ENCODE assay signal across 25 cellular contexts in genomic region chr11:64594159-64594939, GRCh38. TPM values are rescaled to one million over a fixed set of nuclear protein-coding genes. Genes with fewer than 3 reads are reported as not detected.
DNase-seq lines count a peak whose midpoint lies in the region; ATAC-seq and TF ChIP-seq lines count a peak whose summit lies in the region.
"Had no signal": no experiment of that assay in that cellular context is flagged by ENCODE, and none has a peak within 500 bp of the region (broad histone marks: within the 10 kb centered on the region; RNA-seq: fewer than 3 reads in every experiment).

No MANE protein-coding gene starts in this region.

- H3K4me1 Mint-ChIP-seq in activated naive CD4-positive, alpha-beta T cell treated with anti-CD3 and anti-CD28 coated beads for 36 hours (ENCODE audit: low read depth), result no peaks in the 10 kb centered on the region
- H3K4me1 Mint-ChIP-seq in naive thymus-derived CD4-positive, alpha-beta T cell, result no peaks in the 10 kb centered on the region
- H3K4me1 Mint-ChIP-seq: CD4-positive, CD25-positive, alpha-beta regulatory T cell had no signal

- TF ChIP-seq POLR2A in right lobe of liver (IDR thresholded peaks at IDR 0.05), result no peak

- no peaks in the 10 kb centered on the region for H3K36me3 Mint-ChIP-seq in activated naive CD4-positive, alpha-beta T cell treated with anti-CD3 and anti-CD28 coated beads for 36 hours (ENCODE audit: low read depth)
- H3K36me3 Mint-ChIP-seq in naive thymus-derived CD4-positive, alpha-beta T cell, result no peaks in the 10 kb centered on the region
- H3K36me3 Mint-ChIP-seq: CD4-positive, CD25-positive, alpha-beta regulatory T cell had no signal

- TF ChIP-seq CTCF in RWPE2 (IDR thresholded peaks at IDR 0.05; ENCODE audit: poor library complexity, severe bottlenecking), result no peak
- TF ChIP-seq CTCF in right lobe of liver (IDR thresholded peaks at IDR 0.05), result no peak

- no peak overlapping the region for H3K27ac Mint-ChIP-seq in activated naive CD4-positive, alpha-beta T cell treated with anti-CD3 and anti-CD28 coated beads for 36 hours
- H3K27ac Mint-ChIP-seq in naive thymus-derived CD4-positive, alpha-beta T cell, result no peak overlapping the region
- H3K27ac Mint-ChIP-seq: CD4-positive, CD25-positive, alpha-beta regulatory T cell had no signal

- peaks cover 1% of the 10 kb centered on the region for H3K9me3 Mint-ChIP-seq in activated naive CD4-positive, alpha-beta T cell treated with anti-CD3 and anti-CD28 coated beads for 36 hours
- H3K9me3 Mint-ChIP-seq in naive thymus-derived CD4-positive, alpha-beta T cell, result peaks cover 0 to 1% (median 0%) of the 10 kb centered on the region in 11 donors

- POLR2A ChIA-PET in naive thymus-derived CD4-positive, alpha-beta T cell (lab: Charles Lee), result no interaction called here

- H3K36me3 ChIP-seq in RWPE2 (ENCODE audit: low read depth) (no peaks in the 10 kb centered on the region), right lobe of liver (no peaks in the 10 kb centered on the region)
- H3K36me3 ChIP-seq in naive thymus-derived CD4-positive, alpha-beta T cell (ENCODE audit: control insufficient read depth in 2 of 3, insufficient read depth in 3 of 3, low read length in 3 of 3), result no peaks in the 10 kb centered on the region

- no peaks in the 10 kb centered on the region for H3K9me3 ChIP-seq in RWPE2 (ENCODE audit: severe bottlenecking)
- no peaks in the 10 kb centered on the region for H3K9me3 ChIP-seq in right lobe of liver
- no peaks in the 10 kb centered on the region for H3K9me3 ChIP-seq in naive thymus-derived CD4-positive, alpha-beta T cell (ENCODE audit: control insufficient read depth in 2 of 3, low read length in 3 of 3)

- no peaks in the 10 kb centered on the region for H3K27me3 Mint-ChIP-seq in activated naive CD4-positive, alpha-beta T cell treated with anti-CD3 and anti-CD28 coated beads for 36 hours (ENCODE audit: low read depth)
- peaks cover 0 to 3% (median 0%) of the 10 kb centered on the region in 5 donors for H3K27me3 Mint-ChIP-seq in naive thymus-derived CD4-positive, alpha-beta T cell
- H3K27me3 Mint-ChIP-seq: CD4-positive, CD25-positive, alpha-beta regulatory T cell had no signal

- no peak overlapping the region for H3K4me3 Mint-ChIP-seq in activated naive CD4-positive, alpha-beta T cell treated with anti-CD3 and anti-CD28 coated beads for 36 hours
- H3K4me3 Mint-ChIP-seq in naive thymus-derived CD4-positive, alpha-beta T cell, result no peak overlapping the region
- H3K4me3 Mint-ChIP-seq: CD4-positive, CD25-positive, alpha-beta regulatory T cell had no signal

- H3K27me3 ChIP-seq in RWPE2 (ENCODE audit: insufficient read depth, poor library complexity, severe bottlenecking) (no peaks in the 10 kb centered on the region), right lobe of liver (no peaks in the 10 kb centered on the region)
- no peaks in the 10 kb centered on the region for H3K27me3 ChIP-seq in naive thymus-derived CD4-positive, alpha-beta T cell (ENCODE audit: control insufficient read depth in 2 of 2, insufficient read depth in 2 of 2, low read length in 2 of 2)

- WGBS in right lobe of liver (ENCODE audit: insufficient coverage, low coverage, low lambda C conversion rate, missing lambda C conversion rate), result 82% methylated on average over 14 of the region's 14 CpGs

- no peak for ATAC-seq in Right ventricle myocardium inferior
- no peak for ATAC-seq in left ventricle myocardium superior
- no peak for ATAC-seq in RWPE2 (ENCODE audit: low read depth)
- no peak for ATAC-seq in right lobe of liver
- no peak for ATAC-seq in naive thymus-derived CD4-positive, alpha-beta T cell
- ATAC-seq: PC-3 had no signal

- no peaks in the 10 kb centered on the region for H3K4me1 ChIP-seq in RWPE2 (ENCODE audit: insufficient read depth, poor library complexity, severe bottlenecking)
- H3K4me1 ChIP-seq in right lobe of liver, result peaks cover 0 to 7% (median 0%) of the 10 kb centered on the region in 4 donors
- H3K4me1 ChIP-seq in naive thymus-derived CD4-positive, alpha-beta T cell (ENCODE audit: control insufficient read depth in 2 of 2, insufficient read depth in 2 of 2, low read length in 2 of 2), result no peaks in the 10 kb centered on the region

- H3K4me3 ChIP-seq in RWPE2 (ENCODE audit: severe bottlenecking) (no peak overlapping the region), right lobe of liver (no peak overlapping the region)
- no peak overlapping the region for H3K4me3 ChIP-seq in naive thymus-derived CD4-positive, alpha-beta T cell (ENCODE audit: low read length)

- CTCF ChIA-PET in activated naive CD4-positive, alpha-beta T cell treated with anti-CD3 and anti-CD28 coated beads for 36 hours (lab: Charles Lee), result no interaction called here
- CTCF ChIA-PET in naive thymus-derived CD4-positive, alpha-beta T cell (lab: Charles Lee), result no interaction called here

- H3K27ac ChIP-seq in RWPE2 (ENCODE audit: poor library complexity, severe bottlenecking) (no peak overlapping the region), right lobe of liver (no peak overlapping the region)
- no peak overlapping the region for H3K27ac ChIP-seq in naive thymus-derived CD4-positive, alpha-beta T cell (ENCODE audit: low read depth, low read length)
- H3K27ac ChIP-seq: HL-60 had no signal

- intact Hi-C loops in Right ventricle myocardium inferior (cut with DNase I) (no loop called here), left ventricle myocardium superior (cut with micrococcal nuclease) (no loop called here), right lobe of liver (cut with DNase I) (no loop called here)
- intact Hi-C loops in activated naive CD4-positive, alpha-beta T cell treated with anti-CD3 and anti-CD28 coated beads for 36 hours (cut with micrococcal nuclease), result no loop called here
- intact Hi-C loops in naive thymus-derived CD4-positive, alpha-beta T cell (cut with micrococcal nuclease), result no loop called here

- DNase-seq in Right ventricle myocardium inferior (ENCODE audit: missing footprints) (peak; percentile 27), left ventricle myocardium superior (no peak), RWPE2 (ENCODE audit: low spot score) (peak; percentile 30), right lobe of liver (peak in 2 of 3 donors; percentile 3 to 23), GDM1 (lab: John Stamatoyannopoulos, UW) (no peak)
- no peak for DNase-seq in activated naive CD4-positive, alpha-beta T cell treated with anti-CD3 and anti-CD28 coated beads for 36 hours
- DNase-seq in naive thymus-derived CD4-positive, alpha-beta T cell, result no peak
- DNase-seq: CD4-positive, CD25-positive, alpha-beta regulatory T cell; DMS53; KBM-7; NCI-H1105 treated with DMSO at 0.1 percent for 48 hours; NCI-H2029; NCI-H446; NCI-H524 treated with DMSO at 0.1 percent for 48 hours; NCI-H774; PC-3; SHP77 had no signal

RNA-seq across cellular contexts. Expression of gene SLC22A12, which starts 3.3 kb away (rescaled TPM):
- total RNA-seq in Right ventricle myocardium inferior, result not detected
- total RNA-seq in left ventricle myocardium superior, result not detected
- under 1 TPM in 3 of 6 experiments, not detected in 3; 0.22 to 0.80 (median 0.74) TPM for total RNA-seq in right lobe of liver
- total RNA-seq in activated naive CD4-positive, alpha-beta T cell treated with anti-CD3 and anti-CD28 coated beads for 36 hours, result not detected
- not detected for total RNA-seq in naive thymus-derived CD4-positive, alpha-beta T cell
- polyA plus RNA-seq in naive thymus-derived CD4-positive, alpha-beta T cell, result not detected
- total RNA-seq: A172; CD4-positive, CD25-positive, alpha-beta regulatory T cell; Daoy; G401; LHCN-M2; MCF 10A; PC-3; SK-MEL-5 had no signal
- polyA plus RNA-seq: BJ; CD4-positive, CD25-positive, alpha-beta regulatory T cell had no signal

RNA-seq across cellular contexts. Expression of gene SLC22A11, which starts 38.6 kb away (rescaled TPM):
- not detected for total RNA-seq in Right ventricle myocardium inferior
- not detected for total RNA-seq in left ventricle myocardium superior
- total RNA-seq in right lobe of liver, result 1 to 10 TPM in 2 of 6 experiments, under 1 TPM in 2, not detected in 2; 0.11 to 3.9 (median 0.65) TPM
- total RNA-seq in activated naive CD4-positive, alpha-beta T cell treated with anti-CD3 and anti-CD28 coated beads for 36 hours, result under 1 TPM in 1 of 2 experiments, not detected in 1; 0.17 TPM
- total RNA-seq in naive thymus-derived CD4-positive, alpha-beta T cell, result not detected
- not detected for polyA plus RNA-seq in naive thymus-derived CD4-positive, alpha-beta T cell
- total RNA-seq: CD4-positive, CD25-positive, alpha-beta regulatory T cell; Daoy; LHCN-M2; MCF 10A; PC-3; SK-MEL-5 had no signal
- polyA plus RNA-seq: BJ; CD4-positive, CD25-positive, alpha-beta regulatory T cell had no signal

Comparison
In these comparisons a context has a peak if more than half of its experiments do, and no peak if none do; other contexts are left out.
1. DNase-seq: peak in Right ventricle myocardium inferior (single experiment), RWPE2 (single experiment) and right lobe of liver (2 of 3); none in left ventricle myocardium superior (single experiment), GDM1 (single experiment), activated naive CD4-positive, alpha-beta T cell treated with anti-CD3 and anti-CD28 coated beads for 36 hours (single experiment) and naive thymus-derived CD4-positive, alpha-beta T cell (0 of 9).